ENCODE assay signal across 19 cellular contexts in genomic region chr9:94016744-94017143, GRCh38.
DNase-seq lines count a peak whose midpoint lies in the region; ATAC-seq, FAIRE-seq and TF ChIP-seq lines count a peak whose summit lies in the region.
"Had no signal": no experiment of that assay in that cellular context is flagged by ENCODE, and none has a peak within 500 bp of the region (broad histone marks: within the 10 kb centered on the region; RNA-seq: fewer than 3 reads in every experiment).

No MANE protein-coding gene starts in this region.

- H3F3A ChIP-seq in GM23338 (replicated peaks; ENCODE audit: low read depth): no peaks in the 10 kb centered on the region

- ATAC-seq in GM23338: no peak
- ATAC-seq in left colon: peak; percentile 95
- no peak for ATAC-seq in activated CD4-positive, CD25-positive, alpha-beta regulatory T cell treated with anti-CD3 and anti-CD28 coated beads, Interleukin-2, amount 50 U/mL, for 24 hours

- H3K9me3 Mint-ChIP-seq in GM23338: peaks cover 6% of the 10 kb centered on the region; the same call in 2 of the 3 replicates
- H3K9me3 Mint-ChIP-seq: HFFc6 had no signal

- no peak overlapping the region for H3K4me3 ChIP-seq in GM23338
- H3K4me3 ChIP-seq in colonic mucosa: no peak overlapping the region
- no peak overlapping the region for H3K4me3 ChIP-seq in small intestine (ENCODE audit: low read depth in 1 of 2, low read length in 2 of 2)
- H3K4me3 ChIP-seq: GM23248, HAP-1 had no signal

- H3K9me3 ChIP-seq in colonic mucosa (no peaks in the 10 kb centered on the region), small intestine (ENCODE audit: control insufficient read depth, low read depth) (no peaks in the 10 kb centered on the region)
- H3K9me3 ChIP-seq: HAP-1 had no signal

- intact Hi-C loops in colonic mucosa (cut with DNase I): no loop called here
- intact Hi-C loops in left colon (cut with DNase I, micrococcal nuclease): no loop called here

- H4K20me1 ChIP-seq in GM23338 (replicated peaks; ENCODE audit: insufficient read depth): no peaks in the 10 kb centered on the region

- no peak overlapping the region for H3K27ac Mint-ChIP-seq in GM23338
- H3K27ac Mint-ChIP-seq: CD4-positive, alpha-beta memory T cell; HFFc6 had no signal

- no peaks in the 10 kb centered on the region for H3K79me2 ChIP-seq in GM23338 (replicated peaks; ENCODE audit: insufficient read depth)

- WGBS in small intestine, 3 donors: 19 to 51% (median 51%) methylated on average over 3 of the region's 3 CpGs

- in situ Hi-C loops in GM13977 (cut with MboI; ENCODE audit: low pct_unique_long_range_greater_than_20kb, low sequenced_read_pairs, unreplicated experiment): no loop called here

- FAIRE-seq in small intestine (lab: Jason Lieb, UNC): no peak
- FAIRE-seq: GM12891, H54 had no signal

- H3K27ac ChIP-seq in GM23338 (ENCODE audit: low read depth) (no peak overlapping the region), colonic mucosa (no peak overlapping the region), small intestine (ENCODE audit: low read depth in 1 of 2, low read length in 1 of 2) (no peak overlapping the region)
- H3K27ac ChIP-seq: GM23248 had no signal

- 0 out of 2 replicates have a peak, but pooled peaks cover 4% of the 10 kb centered on the region for H3K9me2 ChIP-seq in GM23338 (ENCODE audit: insufficient read depth)

- no peaks in the 10 kb centered on the region for H3K27me3 Mint-ChIP-seq in GM23338 (ENCODE audit: insufficient read depth, low read depth, poor library complexity)
- H3K27me3 Mint-ChIP-seq: CD4-positive, alpha-beta memory T cell had no signal

- no peak overlapping the region for H3K4me2 ChIP-seq in GM23338

- TF ChIP-seq CTCF in GM23338 (conservative IDR thresholded peaks at IDR 0.05; ENCODE audit: low read depth in 2 of 2) (no peak), colonic mucosa (IDR thresholded peaks at IDR 0.05) (no peak), GM13977 (IDR thresholded peaks at IDR 0.05; ENCODE audit: extremely low read depth, insufficient read depth, missing control alignments) (no peak)

- no peak overlapping the region for H3K4me3 Mint-ChIP-seq in GM23338
- H3K4me3 Mint-ChIP-seq: CD4-positive, alpha-beta memory T cell; HFFc6 had no signal

- H3K36me3 ChIP-seq in GM23338 (ENCODE audit: insufficient read depth) (no peaks in the 10 kb centered on the region), colonic mucosa (no peaks in the 10 kb centered on the region), small intestine (ENCODE audit: control insufficient read depth in 2 of 2, insufficient read depth in 2 of 2, low read length in 2 of 2) (no peaks in the 10 kb centered on the region)
- H3K36me3 ChIP-seq: HAP-1 had no signal

- H3K9ac ChIP-seq in colonic mucosa (ENCODE audit: low read depth in 2 of 2, low read length in 2 of 2): no peak overlapping the region
- H3K9ac ChIP-seq: GM23248 had no signal

- H2AFZ ChIP-seq in GM23338: peak overlapping the region; percentile 56; the same call in 1 of the 2 replicates
- H2AFZ ChIP-seq: GM23248 had no signal

- no peak for DNase-seq in GM23338 (ENCODE audit: low spot score)
- DNase-seq in colonic mucosa: peak; percentile 45
- DNase-seq in left colon: peak; percentile 20 to 25
- peak; percentile 60 for DNase-seq in small intestine
- DNase-seq in GM13977 (ENCODE audit: low spot score): no peak
- no peak for DNase-seq in NCI-H1436 (lab: John Stamatoyannopoulos, UW)
- DNase-seq: C1 segment of cervical spinal cord; Calu3; CD4-positive, alpha-beta memory T cell; COR-L47; DMS53; DMS79 treated with DMSO at 0.1 percent for 48 hours; GF-D8; GM23248; HFFc6 had no signal

- H3K27me3 ChIP-seq in GM23338 (ENCODE audit: insufficient read depth) (no peaks in the 10 kb centered on the region), colonic mucosa (no peaks in the 10 kb centered on the region), small intestine (ENCODE audit: control insufficient read depth in 2 of 2, insufficient read depth in 2 of 2, low read length in 2 of 2) (no peaks in the 10 kb centered on the region)

- H3K4me1 ChIP-seq in GM23338 (ENCODE audit: insufficient read depth): no peaks in the 10 kb centered on the region
- no peaks in the 10 kb centered on the region for H3K4me1 ChIP-seq in colonic mucosa
- H3K4me1 ChIP-seq in small intestine (ENCODE audit: control insufficient read depth in 2 of 2, insufficient read depth in 1 of 2, low read depth in 1 of 2, low read length in 1 of 2): no peaks in the 10 kb centered on the region
- H3K4me1 ChIP-seq: HAP-1 had no signal

- no peaks in the 10 kb centered on the region for H3K36me3 Mint-ChIP-seq in GM23338 (ENCODE audit: low read depth)
- H3K36me3 Mint-ChIP-seq: CD4-positive, alpha-beta memory T cell had no signal

- H3K4me1 Mint-ChIP-seq in GM23338: peaks cover 6% of the 10 kb centered on the region; the same call in 2 of the 3 replicates

TF ChIP-seq in GM23338, 12 proteins besides CTCF, POLR2A, EP300 and RAD21:
- TF ChIP-seq EZH2phosphoT487 (IDR thresholded peaks at IDR 0.05; ENCODE audit: unreplicated experiment): no peak
- TF ChIP-seq EZH2 (IDR thresholded peaks at IDR 0.05; ENCODE audit: low read depth, unreplicated experiment): no peak
TF ChIP-seq in GM23338: peak in this region for 0.

Comparison
In these comparisons a context has a peak if more than half of its experiments do, and no peak if none do; other contexts are left out.
1. DNase-seq: peak in colonic mucosa (single experiment), left colon (2 of 2) and small intestine (single experiment); none in GM23338 (single experiment), GM13977 (single experiment) and NCI-H1436 (single experiment).